Comparison of ENCODE assay signal across 1 cellular context in the genomic region with DNA sequence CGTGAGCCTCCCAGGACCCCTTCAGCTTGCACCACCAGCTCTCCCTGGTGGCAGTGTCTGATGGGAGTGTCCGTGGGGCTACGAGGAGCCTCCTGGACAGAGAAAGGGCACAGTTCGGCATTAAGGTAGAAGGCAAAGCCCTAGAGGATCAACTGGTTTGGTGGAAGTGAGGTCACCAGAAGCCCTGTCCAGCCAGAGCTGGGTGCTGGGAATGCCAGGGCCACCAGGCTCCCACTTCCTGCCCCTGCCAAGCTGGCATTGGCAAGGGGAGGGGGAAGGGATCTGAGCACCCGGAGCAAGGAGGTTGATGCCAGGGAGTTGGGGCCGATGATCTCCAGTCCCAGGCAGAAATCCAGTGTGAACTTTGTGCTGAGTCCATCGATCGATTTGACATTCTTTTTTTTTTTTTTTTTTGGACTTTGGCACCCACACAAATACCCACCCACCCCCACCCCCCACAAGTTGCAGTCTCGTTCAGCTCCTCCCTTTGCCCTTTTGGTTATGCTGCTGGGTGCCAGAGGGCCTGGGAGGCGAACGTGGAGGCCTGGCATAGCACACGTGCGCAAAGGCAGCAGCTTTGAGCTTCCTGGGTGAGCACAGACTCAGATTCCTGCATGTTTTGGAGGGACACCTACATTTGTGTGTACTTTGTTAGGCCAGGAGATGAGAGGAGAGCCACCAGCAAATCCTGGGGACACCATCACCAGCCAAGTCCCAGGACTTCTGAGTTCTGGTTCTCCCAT.
A peak's percentile ranks its signal among the peaks of the same experiment; 100 is the strongest.
TF ChIP-seq lines count a peak whose summit lies in the region.

No MANE protein-coding gene starts in this region.

TF ChIP-seq in liver, 16 proteins besides CTCF, POLR2A, EP300 and RAD21 (continued from another document):
- TF ChIP-seq FOXA2 (IDR thresholded peaks at IDR 0.05) (peak; percentile 28), JUND (IDR thresholded peaks at IDR 0.05) (peak; percentile 62 to 93), HNF4A (conservative IDR thresholded peaks at IDR 0.05) (peak; percentile 100), FOXA1 (IDR thresholded peaks at IDR 0.05) (peak; percentile 27), ZBTB33 (IDR thresholded peaks at IDR 0.05) (peak; percentile 76), NR2F2 (IDR thresholded peaks at IDR 0.05) (peak; percentile 51), RXRA (IDR thresholded peaks at IDR 0.05) (peak; percentile 97 to 98), TAF1 (conservative IDR thresholded peaks at IDR 0.05) (peak; percentile 93)
- TF ChIP-seq, protein P1, sequence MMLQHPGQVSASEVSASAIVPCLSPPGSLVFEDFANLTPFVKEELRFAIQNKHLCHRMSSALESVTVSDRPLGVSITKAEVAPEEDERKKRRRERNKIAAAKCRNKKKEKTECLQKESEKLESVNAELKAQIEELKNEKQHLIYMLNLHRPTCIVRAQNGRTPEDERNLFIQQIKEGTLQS (IDR thresholded peaks at IDR 0.05) = peak; percentile 80
- TF ChIP-seq, protein P2, sequence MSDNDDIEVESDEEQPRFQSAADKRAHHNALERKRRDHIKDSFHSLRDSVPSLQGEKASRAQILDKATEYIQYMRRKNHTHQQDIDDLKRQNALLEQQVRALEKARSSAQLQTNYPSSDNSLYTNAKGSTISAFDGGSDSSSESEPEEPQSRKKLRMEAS (IDR thresholded peaks at IDR 0.05) = peak; percentile 95
